In genomic region chr14:74618078-74618952, GRCh38 we compare ENCODE assay signal across 1 cellular context.
TF ChIP-seq lines count a peak whose summit lies in the region.

No MANE protein-coding gene starts in this region.

TF ChIP-seq in SK-N-SH, 30 proteins besides CTCF, POLR2A, EP300 and RAD21 (continued from another document):
- TF ChIP-seq PBX3 (IDR thresholded peaks at IDR 0.05) = no peak
- TF ChIP-seq MAX (IDR thresholded peaks at IDR 0.05; ENCODE audit: low read depth) = peak; percentile 14; the same call in 1 of the 2 replicates
- peak; percentile 48; the same call in 1 of the 2 replicates for TF ChIP-seq NFIC (IDR thresholded peaks at IDR 0.05; ENCODE audit: borderline replicate concordance)
- no peak for TF ChIP-seq MEF2A (IDR thresholded peaks at IDR 0.05; ENCODE audit: borderline replicate concordance, low read depth)
- TF ChIP-seq TEAD4 (IDR thresholded peaks at IDR 0.05; ENCODE audit: borderline replicate concordance, insufficient read depth) = no peak
